ENCODE assay signal across 19 cellular contexts in genomic region chr14:97095269-97095668, GRCh38.
DNase-seq lines count a peak whose midpoint lies in the region; ATAC-seq and TF ChIP-seq lines count a peak whose summit lies in the region.
"Had no signal": no experiment of that assay in that cellular context is flagged by ENCODE, and none has a peak within 500 bp of the region (broad histone marks: within the 10 kb centered on the region; RNA-seq: fewer than 3 reads in every experiment).

No MANE protein-coding gene starts in this region.

- H3F3A ChIP-seq in GM23338 (replicated peaks; ENCODE audit: low read depth) (no peaks in the 10 kb centered on the region), neural progenitor cell (ENCODE audit: low read depth) (no peaks in the 10 kb centered on the region)

- H2AFZ ChIP-seq in GM23338: no peak overlapping the region
- no peak overlapping the region for H2AFZ ChIP-seq in neural progenitor cell (replicated peaks)

- H3K4me1 Mint-ChIP-seq in GM23338 (peaks cover 4% of the 10 kb centered on the region; the same call in 2 of the 3 replicates), endodermal cell (no peaks in the 10 kb centered on the region), neural progenitor cell (peaks cover 11% of the 10 kb centered on the region)
- H3K4me1 Mint-ChIP-seq: B cell had no signal

- no peaks in the 10 kb centered on the region for H3K36me3 ChIP-seq in GM23338 (ENCODE audit: insufficient read depth)
- H3K36me3 ChIP-seq in endodermal cell (ENCODE audit: control insufficient read depth, insufficient read depth, low read length): no peaks in the 10 kb centered on the region
- no peaks in the 10 kb centered on the region for H3K36me3 ChIP-seq in neural progenitor cell

- H4K20me1 ChIP-seq in GM23338 (replicated peaks; ENCODE audit: insufficient read depth) (no peaks in the 10 kb centered on the region), neural progenitor cell (ENCODE audit: low read depth) (no peaks in the 10 kb centered on the region)

- peak; percentile 14; the same call in 1 of the 2 replicates for TF ChIP-seq CTCF in C4-2B (conservative IDR thresholded peaks at IDR 0.05)
- peak; percentile 53 to 64 for TF ChIP-seq CTCF in GM23338 (conservative IDR thresholded peaks at IDR 0.05; ENCODE audit: low read depth in 2 of 2)
- TF ChIP-seq CTCF in endodermal cell (conservative IDR thresholded peaks at IDR 0.05): peak; percentile 64
- peak; percentile 22 for TF ChIP-seq CTCF in neural progenitor cell (IDR thresholded peaks at IDR 0.05)

- H3K36me3 Mint-ChIP-seq in GM23338 (ENCODE audit: low read depth): no peaks in the 10 kb centered on the region
- no peaks in the 10 kb centered on the region for H3K36me3 Mint-ChIP-seq in endodermal cell (ENCODE audit: low read depth)
- H3K36me3 Mint-ChIP-seq in neural progenitor cell: no peaks in the 10 kb centered on the region

- H3K27ac Mint-ChIP-seq in GM23338 (no peak overlapping the region), endodermal cell (no peak overlapping the region), neural progenitor cell (no peak overlapping the region)
- H3K27ac Mint-ChIP-seq: B cell had no signal

- H3K9me3 Mint-ChIP-seq in GM23338 (no peaks in the 10 kb centered on the region), endodermal cell (no peaks in the 10 kb centered on the region), neural progenitor cell (no peaks in the 10 kb centered on the region)

- DNase-seq in GM23338 (ENCODE audit: low spot score): peak; percentile 66
- DNase-seq in endodermal cell: peak; percentile 60
- DNase-seq in neural progenitor cell (ENCODE audit: low spot score): no peak
- DNase-seq in middle frontal gyrus (ENCODE audit: extremely low spot score, low spot score): no peak
- no peak for DNase-seq in foreskin melanocyte
- DNase-seq: Calu3, DMS79 treated with DMSO at 0.1 percent for 48 hours, GOT3, Kasumi-1, NCI-H1092 treated with DMSO at 0.1 percent for 48 hours, NCI-H1436, NCI-H187, NCI-H2081 treated with DMSO at 0.1 percent for 48 hours, SIG-M5 had no signal

- WGBS in endodermal cell (ENCODE audit: insufficient coverage in 1 of 2, insufficient read length in 1 of 2), 2 experiments: 58 to 69% methylated on average over 5 of the region's 5 CpGs

- H3K9me3 ChIP-seq in endodermal cell (ENCODE audit: control insufficient read depth, low read length) (no peaks in the 10 kb centered on the region), neural progenitor cell (ENCODE audit: low read depth) (no peaks in the 10 kb centered on the region)

- H3K27me3 Mint-ChIP-seq in GM23338 (ENCODE audit: insufficient read depth, low read depth, poor library complexity): no peaks in the 10 kb centered on the region
- H3K27me3 Mint-ChIP-seq in endodermal cell (ENCODE audit: insufficient read depth): peaks cover 6% of the 10 kb centered on the region
- H3K27me3 Mint-ChIP-seq in neural progenitor cell (ENCODE audit: insufficient read depth, low read depth): peaks cover 3% of the 10 kb centered on the region
- H3K27me3 Mint-ChIP-seq: B cell had no signal

- H3K4me2 ChIP-seq in GM23338 (no peak overlapping the region), neural progenitor cell (no peak overlapping the region)

- no peaks in the 10 kb centered on the region for H3K27me3 ChIP-seq in GM23338 (ENCODE audit: insufficient read depth)
- peaks cover 8% of the 10 kb centered on the region for H3K27me3 ChIP-seq in endodermal cell (ENCODE audit: control insufficient read depth, insufficient read depth, low read length, poor library complexity, severe bottlenecking)
- H3K27me3 ChIP-seq in neural progenitor cell: no peaks in the 10 kb centered on the region

- no peak overlapping the region for H3K27ac ChIP-seq in C4-2B
- H3K27ac ChIP-seq in GM23338 (ENCODE audit: low read depth): no peak overlapping the region
- no peak overlapping the region for H3K27ac ChIP-seq in endodermal cell (ENCODE audit: low read depth, low read length)
- no peak overlapping the region for H3K27ac ChIP-seq in neural progenitor cell
- H3K27ac ChIP-seq: SK-N-MC had no signal

- ATAC-seq in GM23338 (peak; percentile 87), GM18519 (IDR thresholded peaks at IDR 0.05; ENCODE audit: low FRiP score, unreplicated experiment) (no peak)
- ATAC-seq: K562 had no signal

- H3K9me2 ChIP-seq in GM23338 (ENCODE audit: insufficient read depth): no peaks in the 10 kb centered on the region; the same call in 1 of the 2 replicates

- H3K4me3 ChIP-seq in GM23338 (no peak overlapping the region), endodermal cell (ENCODE audit: low read length) (no peak overlapping the region), neural progenitor cell (no peak overlapping the region)
- H3K4me3 ChIP-seq: K562, SK-N-MC had no signal

- peaks cover 4% of the 10 kb centered on the region; the same call in 1 of the 2 replicates for H3K4me1 ChIP-seq in GM23338 (ENCODE audit: insufficient read depth)
- H3K4me1 ChIP-seq in endodermal cell (ENCODE audit: control insufficient read depth, insufficient read depth, low read length): no peaks in the 10 kb centered on the region
- peaks cover 6% of the 10 kb centered on the region for H3K4me1 ChIP-seq in neural progenitor cell

- H3K9ac ChIP-seq in endodermal cell (ENCODE audit: extremely low read depth, low read length, poor library complexity, severe bottlenecking) (no peak overlapping the region), neural progenitor cell (no peak overlapping the region)

- H3K79me2 ChIP-seq in GM23338 (replicated peaks; ENCODE audit: insufficient read depth): no peaks in the 10 kb centered on the region
- H3K79me2 ChIP-seq in neural progenitor cell (ENCODE audit: low read depth): no peaks in the 10 kb centered on the region

- H3K4me3 Mint-ChIP-seq in GM23338: no peak overlapping the region
- H3K4me3 Mint-ChIP-seq in endodermal cell: no peak overlapping the region
- H3K4me3 Mint-ChIP-seq in neural progenitor cell: no peak overlapping the region
- H3K4me3 Mint-ChIP-seq: B cell had no signal

TF ChIP-seq in GM23338, 12 proteins besides CTCF, POLR2A, EP300 and RAD21 (continues in another document):
- TF ChIP-seq ZNF331 (CRISPR knock-in tag; IDR thresholded peaks at IDR 0.05; ENCODE audit: low read depth) (no peak), ZNF462 (CRISPR knock-in tag; IDR thresholded peaks at IDR 0.05) (no peak), POLR2AphosphoS5 (IDR thresholded peaks at IDR 0.05; ENCODE audit: low read depth) (no peak), CREB1 (CRISPR knock-in tag; IDR thresholded peaks at IDR 0.05; ENCODE audit: low read depth) (no peak), ZNF114 (CRISPR knock-in tag; IDR thresholded peaks at IDR 0.05) (no peak)

Comparison
In these comparisons a context has a peak if more than half of its experiments do, and no peak if none do; other contexts are left out.
1. CTCF ChIP-seq: peak in every context shown above with its lines; median percentile 64 in endodermal cell; 58 in GM23338; 22 in neural progenitor cell; 14 in C4-2B.
2. DNase-seq: peak in GM23338 (single experiment) and endodermal cell (single experiment); none in neural progenitor cell (single experiment), middle frontal gyrus (single experiment) and foreskin melanocyte (single experiment).